In genomic region chr14:68675233-68675577, GRCh38 we compare ENCODE assay signal across 12 cellular contexts.
DNase-seq lines count a peak whose midpoint lies in the region; ATAC-seq and TF ChIP-seq lines count a peak whose summit lies in the region.
"Had no signal": no experiment of that assay in that cellular context is flagged by ENCODE, and none has a peak within 500 bp of the region (broad histone marks: within the 10 kb centered on the region; RNA-seq: fewer than 3 reads in every experiment).

No MANE protein-coding gene starts in this region.

- DNase-seq in HS-27A (ENCODE audit: low read depth) (peak; percentile 91), suprapubic skin (ENCODE audit: low spot score in 2 of 2) (peak; percentile 18 to 28), AG08395 (ENCODE audit: low spot score) (no peak)
- DNase-seq: Calu3, retina had no signal

- H3K4me1 ChIP-seq in gastroesophageal sphincter: peaks cover 18 to 30% (median 29%) of the 10 kb centered on the region in 3 donors
- peaks cover 82% of the 10 kb centered on the region for H3K4me1 ChIP-seq in suprapubic skin

- ATAC-seq in SK-N-SH treated with all-trans-retinoic acid at 6 μM for 48 hours (peak; percentile 78), gastroesophageal sphincter (no peak), HG02588 (IDR thresholded peaks at IDR 0.05; ENCODE audit: unreplicated experiment) (no peak)
- ATAC-seq in activated T-helper 17 cell treated with anti-CD3 and anti-CD28 coated beads, Interleukin-2, amount 50 U/mL, for 72 hours (replicated peaks): no peak

- no peaks in the 10 kb centered on the region for H3K27me3 ChIP-seq in gastroesophageal sphincter
- H3K27me3 ChIP-seq in suprapubic skin: no peaks in the 10 kb centered on the region

- whole genome bisulfite sequencing in gastroesophageal sphincter (ENCODE audit: low coverage in 1 of 2), 2 donors: 70% methylated on average over 1 of the region's 1 CpG; no CpG with 5 or more reads in 1 of the 2 donors
- 86% methylated on average over 1 of the region's 1 CpG for WGBS in suprapubic skin

- H3K27ac ChIP-seq in gastroesophageal sphincter (peak overlapping the region in 3 of 4 donors; percentile 35 to 61 (median 55)), suprapubic skin (no peak overlapping the region)
- H3K27ac ChIP-seq: KMS-11 had no signal

- H3K36me3 ChIP-seq in gastroesophageal sphincter: no peaks in the 10 kb centered on the region
- no peaks in the 10 kb centered on the region for H3K36me3 ChIP-seq in suprapubic skin

- H3K4me3 ChIP-seq in gastroesophageal sphincter: no peak overlapping the region
- no peak overlapping the region for H3K4me3 ChIP-seq in suprapubic skin

- H3K9me3 ChIP-seq in gastroesophageal sphincter (no peaks in the 10 kb centered on the region), suprapubic skin (no peaks in the 10 kb centered on the region)

- no peaks in the 10 kb centered on the region for H3K27me3 Mint-ChIP-seq in activated T-helper 17 cell treated with anti-CD3 and anti-CD28 coated beads, Interleukin-2, amount 50 U/mL, for 72 hours
- H3K27me3 Mint-ChIP-seq: central memory CD8-positive, alpha-beta T cell had no signal

- TF ChIP-seq POLR2A in gastroesophageal sphincter (IDR thresholded peaks at IDR 0.05) (no peak), suprapubic skin (IDR thresholded peaks at IDR 0.05) (no peak)

- TF ChIP-seq EP300 in gastroesophageal sphincter (IDR thresholded peaks at IDR 0.05): no peak
- no peak for TF ChIP-seq EP300 in suprapubic skin (IDR thresholded peaks at IDR 0.05)

- no peaks in the 10 kb centered on the region for H3K9me3 Mint-ChIP-seq in activated T-helper 17 cell treated with anti-CD3 and anti-CD28 coated beads, Interleukin-2, amount 50 U/mL, for 72 hours
- H3K9me3 Mint-ChIP-seq: central memory CD8-positive, alpha-beta T cell; T-helper 1 cell treated with Interleukin-12 subunit alpha and Interleukin-12 subunit beta and Interleukin-4 antibody, amounts not matched to agents 30 μg/mL and 1 μg/mL, for 36 hours had no signal

- H3K36me3 Mint-ChIP-seq in activated T-helper 17 cell treated with anti-CD3 and anti-CD28 coated beads, Interleukin-2, amount 50 U/mL, for 72 hours (ENCODE audit: low read depth): no peaks in the 10 kb centered on the region

- no peak overlapping the region for H3K27ac Mint-ChIP-seq in activated T-helper 17 cell treated with anti-CD3 and anti-CD28 coated beads, Interleukin-2, amount 50 U/mL, for 72 hours
- H3K27ac Mint-ChIP-seq: T-helper 1 cell treated with Interleukin-12 subunit alpha and Interleukin-12 subunit beta and Interleukin-4 antibody, amounts not matched to agents 30 μg/mL and 1 μg/mL, for 36 hours had no signal

- peaks cover 15% of the 10 kb centered on the region for H3K4me1 Mint-ChIP-seq in activated T-helper 17 cell treated with anti-CD3 and anti-CD28 coated beads, Interleukin-2, amount 50 U/mL, for 72 hours
- H3K4me1 Mint-ChIP-seq: central memory CD8-positive, alpha-beta T cell had no signal

- TF ChIP-seq CTCF in gastroesophageal sphincter (IDR thresholded peaks at IDR 0.05): no peak
- no peak for TF ChIP-seq CTCF in suprapubic skin (IDR thresholded peaks at IDR 0.05)

- no peak overlapping the region for H3K4me3 Mint-ChIP-seq in activated T-helper 17 cell treated with anti-CD3 and anti-CD28 coated beads, Interleukin-2, amount 50 U/mL, for 72 hours
- H3K4me3 Mint-ChIP-seq: central memory CD8-positive, alpha-beta T cell; T-helper 1 cell treated with Interleukin-12 subunit alpha and Interleukin-12 subunit beta and Interleukin-4 antibody, amounts not matched to agents 30 μg/mL and 1 μg/mL, for 36 hours had no signal

TF ChIP-seq in SK-N-SH treated with all-trans-retinoic acid at 6 μM for 48 hours, 23 proteins besides CTCF, POLR2A, EP300 and RAD21 (continues in another document):
- TF ChIP-seq TSHZ2 (CRISPR knock-in tag; IDR thresholded peaks at IDR 0.05) (no peak), ZFP3 (CRISPR knock-in tag; IDR thresholded peaks at IDR 0.05) (no peak), TCF4 (CRISPR knock-in tag; IDR thresholded peaks at IDR 0.05; ENCODE audit: borderline replicate concordance) (no peak), ZNF8 (CRISPR knock-in tag; IDR thresholded peaks at IDR 0.05) (no peak), CSDC2 (CRISPR knock-in tag; IDR thresholded peaks at IDR 0.05) (no peak), GLIS3 (CRISPR knock-in tag; IDR thresholded peaks at IDR 0.05) (no peak), ZFP30 (CRISPR knock-in tag; IDR thresholded peaks at IDR 0.05) (no peak), ZNF565 (CRISPR knock-in tag; conservative IDR thresholded peaks at IDR 0.05; ENCODE audit: low read depth) (no peak), OSR1 (CRISPR knock-in tag; IDR thresholded peaks at IDR 0.05) (no peak), RARB (CRISPR knock-in tag; IDR thresholded peaks at IDR 0.05) (no peak), TOX (CRISPR knock-in tag; IDR thresholded peaks at IDR 0.05; ENCODE audit: borderline replicate concordance) (no peak), ZC3H10 (CRISPR knock-in tag; IDR thresholded peaks at IDR 0.05) (no peak), BACH2 (CRISPR knock-in tag; IDR thresholded peaks at IDR 0.05; ENCODE audit: borderline replicate concordance) (no peak), ARNTL (CRISPR knock-in tag; IDR thresholded peaks at IDR 0.05; ENCODE audit: borderline replicate concordance, low read depth) (no peak)
- TF ChIP-seq, protein P1, sequence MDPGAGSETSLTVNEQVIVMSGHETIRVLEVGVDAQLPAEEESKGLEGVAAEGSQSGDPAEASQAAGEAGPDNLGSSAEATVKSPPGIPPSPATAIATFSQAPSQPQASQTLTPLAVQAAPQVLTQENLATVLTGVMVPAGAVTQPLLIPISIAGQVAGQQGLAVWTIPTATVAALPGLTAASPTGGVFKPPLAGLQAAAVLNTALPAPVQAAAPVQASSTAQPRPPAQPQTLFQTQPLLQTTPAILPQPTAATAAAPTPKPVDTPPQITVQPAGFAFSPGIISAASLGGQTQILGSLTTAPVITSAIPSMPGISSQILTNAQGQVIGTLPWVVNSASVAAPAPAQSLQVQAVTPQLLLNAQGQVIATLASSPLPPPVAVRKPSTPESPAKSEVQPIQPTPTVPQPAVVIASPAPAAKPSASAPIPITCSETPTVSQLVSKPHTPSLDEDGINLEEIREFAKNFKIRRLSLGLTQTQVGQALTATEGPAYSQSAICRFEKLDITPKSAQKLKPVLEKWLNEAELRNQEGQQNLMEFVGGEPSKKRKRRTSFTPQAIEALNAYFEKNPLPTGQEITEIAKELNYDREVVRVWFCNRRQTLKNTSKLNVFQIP (CRISPR knock-in tag; IDR thresholded peaks at IDR 0.05; ENCODE audit: borderline replicate concordance, low read depth): no peak
- TF ChIP-seq, protein P2, sequence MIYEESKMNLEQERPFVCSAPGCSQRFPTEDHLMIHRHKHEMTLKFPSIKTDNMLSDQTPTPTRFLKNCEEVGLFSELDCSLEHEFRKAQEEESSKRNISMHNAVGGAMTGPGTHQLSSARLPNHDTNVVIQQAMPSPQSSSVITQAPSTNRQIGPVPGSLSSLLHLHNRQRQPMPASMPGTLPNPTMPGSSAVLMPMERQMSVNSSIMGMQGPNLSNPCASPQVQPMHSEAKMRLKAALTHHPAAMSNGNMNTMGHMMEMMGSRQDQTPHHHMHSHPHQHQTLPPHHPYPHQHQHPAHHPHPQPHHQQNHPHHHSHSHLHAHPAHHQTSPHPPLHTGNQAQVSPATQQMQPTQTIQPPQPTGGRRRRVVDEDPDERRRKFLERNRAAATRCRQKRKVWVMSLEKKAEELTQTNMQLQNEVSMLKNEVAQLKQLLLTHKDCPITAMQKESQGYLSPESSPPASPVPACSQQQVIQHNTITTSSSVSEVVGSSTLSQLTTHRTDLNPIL (CRISPR knock-in tag; IDR thresholded peaks at IDR 0.05; ENCODE audit: low read depth): no peak
- TF ChIP-seq, protein P3, sequence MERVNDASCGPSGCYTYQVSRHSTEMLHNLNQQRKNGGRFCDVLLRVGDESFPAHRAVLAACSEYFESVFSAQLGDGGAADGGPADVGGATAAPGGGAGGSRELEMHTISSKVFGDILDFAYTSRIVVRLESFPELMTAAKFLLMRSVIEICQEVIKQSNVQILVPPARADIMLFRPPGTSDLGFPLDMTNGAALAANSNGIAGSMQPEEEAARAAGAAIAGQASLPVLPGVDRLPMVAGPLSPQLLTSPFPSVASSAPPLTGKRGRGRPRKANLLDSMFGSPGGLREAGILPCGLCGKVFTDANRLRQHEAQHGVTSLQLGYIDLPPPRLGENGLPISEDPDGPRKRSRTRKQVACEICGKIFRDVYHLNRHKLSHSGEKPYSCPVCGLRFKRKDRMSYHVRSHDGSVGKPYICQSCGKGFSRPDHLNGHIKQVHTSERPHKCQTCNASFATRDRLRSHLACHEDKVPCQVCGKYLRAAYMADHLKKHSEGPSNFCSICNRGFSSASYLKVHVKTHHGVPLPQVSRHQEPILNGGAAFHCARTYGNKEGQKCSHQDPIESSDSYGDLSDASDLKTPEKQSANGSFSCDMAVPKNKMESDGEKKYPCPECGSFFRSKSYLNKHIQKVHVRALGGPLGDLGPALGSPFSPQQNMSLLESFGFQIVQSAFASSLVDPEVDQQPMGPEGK (CRISPR knock-in tag; IDR thresholded peaks at IDR 0.05; ENCODE audit: borderline replicate concordance): no peak
